ENCODE assay signal across 9 cellular contexts in genomic region chr11:117985953-117986887, GRCh38. TPM values are rescaled to one million over a fixed set of nuclear protein-coding genes. Genes with fewer than 3 reads are reported as not detected.
DNase-seq lines count a peak whose midpoint lies in the region; ATAC-seq and TF ChIP-seq lines count a peak whose summit lies in the region.
"Had no signal": no experiment of that assay in that cellular context is flagged by ENCODE, and none has a peak within 500 bp of the region (broad histone marks: within the 10 kb centered on the region; RNA-seq: fewer than 3 reads in every experiment).

IL10RA (plus strand) TSS chr11:117986394; CDS start chr11:117986468, 74 bp downstream.

- peaks cover 0 to 3% (median 0%) of the 10 kb centered on the region in 8 donors for H3K9me3 Mint-ChIP-seq in CD4-positive, alpha-beta memory T cell
- no peaks in the 10 kb centered on the region for H3K9me3 Mint-ChIP-seq in osteocyte (ENCODE audit: unreplicated experiment)

- H3K4me1 ChIP-seq in CD4-positive, alpha-beta memory T cell (ENCODE audit: insufficient read depth, low read length), result peaks cover 60% of the 10 kb centered on the region
- H3K4me1 ChIP-seq in Panc1 (ENCODE audit: control insufficient read depth, insufficient read depth, low read length), result no peaks in the 10 kb centered on the region
- H3K4me1 ChIP-seq in thymus (ENCODE audit: control insufficient read depth, insufficient read depth, low read length), result peaks cover 11% of the 10 kb centered on the region

- 5% methylated on average over 71 of the region's 71 CpGs for WGBS in thymus

- peaks cover 51 to 53% of the 10 kb centered on the region in 2 donors for H3K36me3 Mint-ChIP-seq in CD4-positive, alpha-beta memory T cell
- no peaks in the 10 kb centered on the region for H3K36me3 Mint-ChIP-seq in osteocyte (ENCODE audit: unreplicated experiment)

- CTCF ChIA-PET in CD4-positive, alpha-beta memory T cell (lab: Charles Lee; ENCODE audit: partially characterized antibody), result interaction anchor here (1.1 to 24.4 kb wide), 10 partner anchors 14 to 178 kb away, joined by 3 to 402 read pairs (median 18); no protein-coding TSS in a partner anchor
- CTCF ChIA-PET in Panc1 (lab: Charles Lee), result no interaction called here

- POLR2A ChIA-PET in CD4-positive, alpha-beta memory T cell (lab: Charles Lee; ENCODE audit: partially characterized antibody), result interaction anchor here (0.9 to 51.5 kb wide), 14 partner anchors 0 to 238 kb away, joined by 3 to 2125 read pairs (median 4); partner anchors contain the start of genes IL10RA and JAML
- POLR2A ChIA-PET in Panc1 (lab: Charles Lee), result interaction anchor here (0.7 kb wide), 1 partner anchor 11 kb away, joined by 4 read pairs; no protein-coding TSS in a partner anchor

- in situ Hi-C loops in Panc1 (cut with HindIII; ENCODE audit: low pct_unique_long_range_greater_than_20kb, low sequenced_read_pairs), result no loop called here

- no peaks in the 10 kb centered on the region for H3K27me3 ChIP-seq in CD4-positive, alpha-beta memory T cell (ENCODE audit: insufficient read depth, low read length)
- H3K27me3 ChIP-seq in Panc1 (ENCODE audit: control insufficient read depth, insufficient read depth, low read length) (peaks cover 28% of the 10 kb centered on the region), thymus (ENCODE audit: control insufficient read depth, insufficient read depth) (peaks cover 4% of the 10 kb centered on the region)

- H3K27ac Mint-ChIP-seq in CD4-positive, alpha-beta memory T cell, result peak within 1 kb of the TSS; percentile 89 to 98 (median 96)
- no peak within 1 kb of the TSS for H3K27ac Mint-ChIP-seq in osteocyte (ENCODE audit: unreplicated experiment)

- ATAC-seq in HG03439 (IDR thresholded peaks at IDR 0.05; ENCODE audit: unreplicated experiment), result peak; percentile 82
- peak; percentile 97 for ATAC-seq in Panc1

- H3K4me3 ChIP-seq in CD4-positive, alpha-beta memory T cell (ENCODE audit: low read length in 2 of 2), result peak within 1 kb of the TSS; percentile 97 to 99
- peak within 1 kb of the TSS; percentile 45 to 51 for H3K4me3 ChIP-seq in Panc1 (ENCODE audit: low read depth in 2 of 2, low read length in 2 of 2)
- H3K4me3 ChIP-seq in thymus (ENCODE audit: low read length), result peak within 1 kb of the TSS; percentile 68

- peak; percentile 82 to 85 (median 84) for DNase-seq in CD4-positive, alpha-beta memory T cell
- DNase-seq in Panc1 (ENCODE audit: low read depth, low spot score), result no peak
- DNase-seq in activated gamma-delta T cell (lab: John Stamatoyannopoulos, UW), result peak; percentile 77
- peak; percentile 48 to 92 (median 84) for DNase-seq in head of caudate nucleus
- DNase-seq in osteocyte (ENCODE audit: extremely low spot score, unreplicated experiment), result no peak

- peak; percentile 97 for TF ChIP-seq POLR2A in GM19099 (IDR thresholded peaks at IDR 0.05; ENCODE audit: extremely low read depth, insufficient read length, low read depth)

- no TSS peak for BruUV-seq in Panc1 (replicated peaks; lab: Mats Ljungman, UMichigan)

- peak within 1 kb of the TSS; percentile 98 for H3K27ac ChIP-seq in CD4-positive, alpha-beta memory T cell (ENCODE audit: low read depth, low read length)
- H3K27ac ChIP-seq in Panc1 (ENCODE audit: low read length) (no peak within 1 kb of the TSS), thymus (ENCODE audit: low read depth) (peak within 1 kb of the TSS; percentile 33)
- H3K27ac ChIP-seq: epithelial cell of prostate had no signal

- peak within 1 kb of the TSS; percentile 91 to 100 (median 94) for H3K4me3 Mint-ChIP-seq in CD4-positive, alpha-beta memory T cell
- peak within 1 kb of the TSS; percentile 64 for H3K4me3 Mint-ChIP-seq in osteocyte (ENCODE audit: unreplicated experiment)

- TF ChIP-seq CTCF in Panc1 (IDR thresholded peaks at IDR 0.05), result no peak
- no peak for TF ChIP-seq CTCF in osteocyte (IDR thresholded peaks at IDR 0.05)

- peaks cover 41 to 86% (median 57%) of the 10 kb centered on the region in 4 donors for H3K4me1 Mint-ChIP-seq in CD4-positive, alpha-beta memory T cell
- H3K4me1 Mint-ChIP-seq in osteocyte (ENCODE audit: unreplicated experiment), result peaks cover 8% of the 10 kb centered on the region

- intact Hi-C loops in CD4-positive, alpha-beta memory T cell (cut with micrococcal nuclease), result loop anchor here (1.0 to 2.0 kb wide), 5 partner anchors 8 to 65 kb away; no protein-coding TSS in a partner anchor
- intact Hi-C loops in Panc1 (cut with micrococcal nuclease; ENCODE audit: unreplicated experiment) (no loop called here), head of caudate nucleus (cut with DNase I) (no loop called here)

- no peaks in the 10 kb centered on the region for H3K9me3 ChIP-seq in CD4-positive, alpha-beta memory T cell (ENCODE audit: control insufficient read depth in 1 of 2, low read length in 2 of 2)
- H3K9me3 ChIP-seq in Panc1 (ENCODE audit: control insufficient read depth, insufficient read depth, low read depth, low read length) (no peaks in the 10 kb centered on the region), thymus (ENCODE audit: control insufficient read depth) (no peaks in the 10 kb centered on the region)

- peaks cover 36% of the 10 kb centered on the region for H3K36me3 ChIP-seq in CD4-positive, alpha-beta memory T cell (ENCODE audit: insufficient read depth, low read length)
- H3K36me3 ChIP-seq in Panc1 (ENCODE audit: control insufficient read depth, insufficient read depth, low read length), result no peaks in the 10 kb centered on the region
- H3K36me3 ChIP-seq in thymus (ENCODE audit: control insufficient read depth, insufficient read depth), result peaks cover 20% of the 10 kb centered on the region

- H3K27me3 Mint-ChIP-seq in CD4-positive, alpha-beta memory T cell, result no peaks in the 10 kb centered on the region
- peaks cover 51% of the 10 kb centered on the region for H3K27me3 Mint-ChIP-seq in osteocyte (ENCODE audit: unreplicated experiment)

RNA-seq across cellular contexts. Expression of gene IL10RA, which starts in this region (rescaled TPM):
- 100 to 1,000 TPM; 398 to 406 TPM for total RNA-seq in CD4-positive, alpha-beta memory T cell
- 100 to 1,000 TPM; 362 to 468 TPM for polyA plus RNA-seq in CD4-positive, alpha-beta memory T cell
- 0.41 TPM for total RNA-seq in Panc1 (2021; ENCODE audit: unreplicated experiment)
- polyA plus RNA-seq in Panc1 (2012; ENCODE audit: insufficient read length), result not detected
- not detected in 2 replicates for total RNA-seq in osteocyte
- polyA plus RNA-seq in thymus, result 24.2 TPM

Comparison
In these comparisons a context has a peak if more than half of its experiments do, and no peak if none do; other contexts are left out.
1. RNA of gene IL10RA (total RNA-seq): 398 to 406 TPM in CD4-positive, alpha-beta memory T cell; 0.41 TPM in Panc1 (single experiment) and not detected in osteocyte; every median in the first group is over 100 times any median in the second.
2. RNA of gene IL10RA (polyA plus RNA-seq): 362 to 468 TPM in CD4-positive, alpha-beta memory T cell; 24.2 TPM in thymus (single experiment); every median in the first group is over 10 times any median in the second.
3. Peak in ATAC-seq and H3K4me3 ChIP-seq in Panc1; RNA of the gene not detected or under 1 TPM.
4. DNase-seq: peak in CD4-positive, alpha-beta memory T cell (5 of 5), activated gamma-delta T cell (single experiment) and head of caudate nucleus (42 of 42); none in Panc1 (single experiment) and osteocyte (single experiment).
5. H3K4me3 ChIP-seq: peak in every context shown above with its lines; median percentile 98 in CD4-positive, alpha-beta memory T cell; 68 in thymus; 48 in Panc1.